In the genomic region with DNA sequence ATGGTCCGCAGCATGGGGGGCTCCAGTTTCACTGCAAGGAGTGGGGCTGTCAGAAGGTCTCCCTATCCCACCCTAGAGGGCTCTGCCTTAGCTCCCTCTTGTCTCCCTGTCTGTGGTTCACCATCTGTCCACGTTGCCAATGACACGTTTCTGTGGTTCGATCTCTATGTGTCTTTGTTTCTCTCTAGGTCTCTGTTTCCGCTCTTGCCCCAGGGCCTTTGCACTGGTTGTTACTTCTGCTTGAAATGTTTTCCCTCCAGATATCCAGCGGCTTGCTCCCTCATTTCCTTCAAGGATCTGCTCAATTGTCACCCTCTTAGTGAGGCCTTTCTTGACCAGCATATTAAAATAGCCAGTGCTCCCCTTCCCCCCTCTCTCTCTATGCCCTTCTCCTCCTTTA, we compare ENCODE assay signal across 2 cellular contexts.
TF ChIP-seq lines count a peak whose summit lies in the region.

No MANE protein-coding gene starts in this region.

TF ChIP-seq in HEK293, 187 proteins besides CTCF, POLR2A, EP300 and RAD21:
- TF ChIP-seq ZNF623 (tag by site-specific recombination; IDR thresholded peaks at IDR 0.05) (peak; percentile 97), ZNF174 (tag by site-specific recombination; IDR thresholded peaks at IDR 0.05) (no peak)

TF ChIP-seq in K562, 482 proteins besides CTCF, POLR2A, EP300 and RAD21:
- TF ChIP-seq BCOR (IDR thresholded peaks at IDR 0.05) (peak; percentile 60), RBM25 (IDR thresholded peaks at IDR 0.05; ENCODE audit: low read depth, low read length, severe bottlenecking) (peak; percentile 15), POLR3G (IDR thresholded peaks at IDR 0.05; ENCODE audit: extremely low read depth, insufficient read length, insufficient replicate concordance) (no peak), L3MBTL2 (IDR thresholded peaks at IDR 0.05) (no peak)
